ENCODE assay signal across 21 cellular contexts in genomic region chr14:62084020-62084419, GRCh38.
"Had no signal": no experiment of that assay in that cellular context is flagged by ENCODE, and none has a peak within 500 bp of the region (broad histone marks: within the 10 kb centered on the region; RNA-seq: fewer than 3 reads in every experiment).

No MANE protein-coding gene starts in this region.

- H3K4me1 ChIP-seq: colonic mucosa, foreskin keratinocyte, sigmoid colon, stomach had no signal

- H3K9me3 Mint-ChIP-seq: activated CD8-positive, alpha-beta T cell treated with anti-CD3 and anti-CD28 coated beads for 36 hours; activated T-helper 17 cell treated with anti-CD3 and anti-CD28 coated beads, Interleukin-2, amount 50 U/mL, for 72 hours; T-helper 2 cell treated with Interferon-gamma antibody and Interleukin-4, amounts not matched to agents 5 μg/mL and 100 μg/mL, for 36 hours had no signal

- H3K27ac Mint-ChIP-seq: activated CD8-positive, alpha-beta T cell treated with anti-CD3 and anti-CD28 coated beads for 36 hours; activated naive CD8-positive, alpha-beta T cell treated with anti-CD3 and anti-CD28 coated beads, Interleukin-2, amount 10 ng/mL, durations not matched to agents 7 days and 5 days; activated T-helper 17 cell treated with anti-CD3 and anti-CD28 coated beads, Interleukin-2, amount 50 U/mL, for 72 hours; brain; stimulated activated effector memory CD8-positive, alpha-beta T cell treated with anti-CD3 and anti-CD28 coated beads, Interleukin-12 subunit alpha, Interleukin-12 subunit beta, amount 100 ng/mL, for 72 hours; T-helper 2 cell treated with Interferon-gamma antibody and Interleukin-4, amounts not matched to agents 5 μg/mL and 100 μg/mL, for 36 hours had no signal

- H3K27ac ChIP-seq: colonic mucosa, foreskin keratinocyte, neural progenitor cell, sigmoid colon, stomach had no signal

- H3K36me3 ChIP-seq: colonic mucosa, neural progenitor cell, sigmoid colon, stomach had no signal

- H3K4me3 ChIP-seq: colonic mucosa, neural progenitor cell, sigmoid colon, stomach had no signal

- DNase-seq: activated CD4-positive, alpha-beta T cell treated with anti-CD3 and anti-CD28 coated beads for 4 hours; activated CD8-positive, alpha-beta T cell treated with anti-CD3 and anti-CD28 coated beads for 36 hours; activated naive CD4-positive, alpha-beta T cell; activated naive CD8-positive, alpha-beta T cell treated with anti-CD3 and anti-CD28 coated beads, Interleukin-2, amount 10 ng/mL, durations not matched to agents 7 days and 5 days; activated T-cell treated with anti-CD3 and anti-CD28 coated beads, Interleukin-2, amount 50 U/mL, for 1 hour; central memory CD4-positive, alpha-beta T cell; colonic mucosa; foreskin keratinocyte; glutamatergic neuron; immature natural killer cell; mesenchymal stem cell; naive thymus-derived CD4-positive, alpha-beta T cell; sigmoid colon; stimulated activated CD4-positive, alpha-beta T cell treated with anti-CD3 and anti-CD28 coated beads, Interleukin-4, amount 100 ng/mL, for 24 hours; stomach had no signal

- H3K36me3 Mint-ChIP-seq: activated naive CD8-positive, alpha-beta T cell treated with anti-CD3 and anti-CD28 coated beads, Interleukin-2, amount 10 ng/mL, durations not matched to agents 7 days and 5 days; stimulated activated effector memory CD8-positive, alpha-beta T cell treated with anti-CD3 and anti-CD28 coated beads, Interleukin-12 subunit alpha, Interleukin-12 subunit beta, amount 100 ng/mL, for 72 hours had no signal

- H3K27me3 ChIP-seq: colonic mucosa, foreskin keratinocyte, neural progenitor cell, sigmoid colon, stomach had no signal

- H3K27me3 Mint-ChIP-seq: activated naive CD8-positive, alpha-beta T cell treated with anti-CD3 and anti-CD28 coated beads, Interleukin-2, amount 10 ng/mL, durations not matched to agents 7 days and 5 days had no signal

- H3K9me3 ChIP-seq: colonic mucosa, sigmoid colon had no signal

- H3K4me1 Mint-ChIP-seq: activated T-helper 17 cell treated with anti-CD3 and anti-CD28 coated beads, Interleukin-2, amount 50 U/mL, for 72 hours; stimulated activated effector memory CD8-positive, alpha-beta T cell treated with anti-CD3 and anti-CD28 coated beads, Interleukin-12 subunit alpha, Interleukin-12 subunit beta, amount 100 ng/mL, for 72 hours had no signal

- ATAC-seq: activated CD8-positive, alpha-beta T cell treated with anti-CD3 and anti-CD28 coated beads for 36 hours; activated T-helper 17 cell treated with anti-CD3 and anti-CD28 coated beads, Interleukin-2, amount 50 U/mL, for 72 hours; foreskin keratinocyte; naive thymus-derived CD4-positive, alpha-beta T cell; stimulated activated effector memory CD8-positive, alpha-beta T cell treated with anti-CD3 and anti-CD28 coated beads, Interleukin-12 subunit alpha, Interleukin-12 subunit beta, amount 100 ng/mL, for 72 hours; WTC11 had no signal

- H3K4me3 Mint-ChIP-seq: activated CD8-positive, alpha-beta T cell treated with anti-CD3 and anti-CD28 coated beads for 36 hours; activated naive CD8-positive, alpha-beta T cell treated with anti-CD3 and anti-CD28 coated beads, Interleukin-2, amount 10 ng/mL, durations not matched to agents 7 days and 5 days; activated T-helper 17 cell treated with anti-CD3 and anti-CD28 coated beads, Interleukin-2, amount 50 U/mL, for 72 hours; brain; immature natural killer cell; naive thymus-derived CD4-positive, alpha-beta T cell; neural progenitor cell; stimulated activated effector memory CD8-positive, alpha-beta T cell treated with anti-CD3 and anti-CD28 coated beads, Interleukin-12 subunit alpha, Interleukin-12 subunit beta, amount 100 ng/mL, for 72 hours; T-helper 2 cell treated with Interferon-gamma antibody and Interleukin-4, amounts not matched to agents 5 μg/mL and 100 μg/mL, for 36 hours; WTC11 had no signal
